Comparison of ENCODE assay signal across 15 cellular contexts in genomic region chr11:121964591-121964990, GRCh38.
DNase-seq lines count a peak whose midpoint lies in the region; ATAC-seq, FAIRE-seq and TF ChIP-seq lines count a peak whose summit lies in the region.
"Had no signal": no experiment of that assay in that cellular context is flagged by ENCODE, and none has a peak within 500 bp of the region (broad histone marks: within the 10 kb centered on the region; RNA-seq: fewer than 3 reads in every experiment).

No MANE protein-coding gene starts in this region.

- H3K27me3 ChIP-seq in bronchial epithelial cell (ENCODE audit: control insufficient read depth, insufficient read depth, low read length), result no peaks in the 10 kb centered on the region
- H3K27me3 ChIP-seq: cardiac muscle cell, Peyer's patch had no signal

- ATAC-seq in GM19035 (IDR thresholded peaks at IDR 0.05; ENCODE audit: unreplicated experiment) (no peak), HG02840 (IDR thresholded peaks at IDR 0.05; ENCODE audit: low FRiP score, unreplicated experiment) (no peak)
- ATAC-seq: lower lobe of right lung had no signal

- DNase-seq in AG20443 (ENCODE audit: low spot score), result peak; percentile 62
- peak; percentile 62 for DNase-seq in HTR-8/SVneo (ENCODE audit: insufficient read length, low spot score)
- DNase-seq in bronchial epithelial cell (ENCODE audit: low read depth), result peak; percentile 62
- peak; percentile 21 for DNase-seq in medulla oblongata (ENCODE audit: extremely low spot score)
- DNase-seq in globus pallidus (ENCODE audit: low spot score), result no peak
- DNase-seq in SW480 (ENCODE audit: low spot score), result no peak
- DNase-seq: CD4-positive, alpha-beta memory T cell; lower lobe of right lung; Peyer's patch had no signal

- FAIRE-seq in HTR-8/SVneo (lab: Jason Lieb, UNC), result peak; percentile 86
- FAIRE-seq in bronchial epithelial cell (lab: Jason Lieb, UNC), result peak; percentile 32
- FAIRE-seq: GM12891, TTC549 had no signal

- no peak overlapping the region for H3K4me3 ChIP-seq in bronchial epithelial cell (ENCODE audit: low read depth, low read length)
- H3K4me3 ChIP-seq: cardiac muscle cell, lower lobe of right lung, Peyer's patch, thoracic aorta had no signal

- H3K36me3 ChIP-seq in bronchial epithelial cell (ENCODE audit: control insufficient read depth, insufficient read depth, low read length), result no peaks in the 10 kb centered on the region
- H3K36me3 ChIP-seq: cardiac muscle cell, lower lobe of right lung, Peyer's patch, thoracic aorta had no signal

- no peak for TF ChIP-seq CTCF in bronchial epithelial cell (IDR thresholded peaks at IDR 0.05; ENCODE audit: insufficient read depth, low read length, severe bottlenecking)

Comparison
In these comparisons a context has a peak if more than half of its experiments do, and no peak if none do; other contexts are left out.
1. DNase-seq: peak in AG20443 (single experiment), HTR-8/SVneo (single experiment), bronchial epithelial cell (single experiment) and medulla oblongata (single experiment); none in globus pallidus (single experiment) and SW480 (single experiment).